In genomic region chr20:44355503-44356352, GRCh38 we compare ENCODE assay signal across 1 cellular context.
TF ChIP-seq lines count a peak whose summit lies in the region.

Gene HNF4A, plus strand, starts transcription at chr20:44355699. Its CDS starts 106 bp downstream, at chr20:44355805.

TF ChIP-seq in HepG2, 621 proteins besides CTCF, POLR2A, EP300 and RAD21 (continued from another document and continues in another):
- TF ChIP-seq ZSCAN25 (CRISPR knock-in tag; IDR thresholded peaks at IDR 0.05), result peak; percentile 79
- peak; percentile 17; the same call in 1 of the 2 replicates for TF ChIP-seq NR2F6 (IDR thresholded peaks at IDR 0.05)
- peak; percentile 66 for TF ChIP-seq NR2F6 (CRISPR knock-in tag; IDR thresholded peaks at IDR 0.05)
- TF ChIP-seq MYNN (CRISPR knock-in tag; IDR thresholded peaks at IDR 0.05; ENCODE audit: low read depth), result 0 out of 2 replicates have a peak, but pooled peaks have one; percentile 41
- peak; percentile 66; the same call in 1 of the 2 replicates for TF ChIP-seq TFDP2 (CRISPR knock-in tag; IDR thresholded peaks at IDR 0.05)
- peak; percentile 94 for TF ChIP-seq ZNF503 (CRISPR knock-in tag; IDR thresholded peaks at IDR 0.05)
- peak; percentile 61 for TF ChIP-seq PHF20 (CRISPR knock-in tag; IDR thresholded peaks at IDR 0.05)
- TF ChIP-seq ZNF253 (CRISPR knock-in tag; IDR thresholded peaks at IDR 0.05; ENCODE audit: borderline replicate concordance), result no peak; the same call in 1 of the 2 replicates
- no peak for TF ChIP-seq MAFK (conservative IDR thresholded peaks at IDR 0.05 in 1 of 2, IDR thresholded peaks at IDR 0.05 in 1 of 2; ENCODE audit: low read length in 2 of 2)
- peak; percentile 14 for TF ChIP-seq CREM (IDR thresholded peaks at IDR 0.05)
- TF ChIP-seq CREM (CRISPR knock-in tag; IDR thresholded peaks at IDR 0.05), result no peak
- no peak for TF ChIP-seq NPAS2 (CRISPR knock-in tag; IDR thresholded peaks at IDR 0.05; ENCODE audit: borderline replicate concordance)
- peak; percentile 85 for TF ChIP-seq KMT2B (CRISPR knock-in tag; IDR thresholded peaks at IDR 0.05)
- TF ChIP-seq EEA1 (CRISPR knock-in tag; IDR thresholded peaks at IDR 0.05; ENCODE audit: borderline replicate concordance), result peak; percentile 23; the same call in 1 of the 2 replicates
- TF ChIP-seq SOX6 (IDR thresholded peaks at IDR 0.05), result no peak
- peak; percentile 84 for TF ChIP-seq SOX6 (CRISPR knock-in tag; IDR thresholded peaks at IDR 0.05)
- peak; percentile 87; the same call in 1 of the 2 replicates for TF ChIP-seq ZHX1 (CRISPR knock-in tag; IDR thresholded peaks at IDR 0.05; ENCODE audit: low read depth)
- TF ChIP-seq ZBTB37 (CRISPR knock-in tag; IDR thresholded peaks at IDR 0.05), result peak; percentile 93; the same call in 1 of the 2 replicates
- TF ChIP-seq FOXP4 (CRISPR knock-in tag; IDR thresholded peaks at IDR 0.05), result peak; percentile 88
- peak; percentile 30; the same call in 1 of the 2 replicates for TF ChIP-seq RFX5 (IDR thresholded peaks at IDR 0.05; ENCODE audit: low read depth, low read length)
- peak; percentile 71 for TF ChIP-seq ZNF263 (CRISPR knock-in tag; IDR thresholded peaks at IDR 0.05)
- TF ChIP-seq RFX3 (CRISPR knock-in tag; IDR thresholded peaks at IDR 0.05), result peak; percentile 90
- no peak for TF ChIP-seq ZFP36 (IDR thresholded peaks at IDR 0.05; ENCODE audit: borderline replicate concordance, low read depth, low read length, partially characterized antibody)
- peak; percentile 79 for TF ChIP-seq ARID5B (CRISPR knock-in tag; IDR thresholded peaks at IDR 0.05)
- no peak for TF ChIP-seq SRSF4 (IDR thresholded peaks at IDR 0.05; ENCODE audit: low read depth, low read length, poor library complexity, severe bottlenecking)
- no peak for TF ChIP-seq TEAD2 (CRISPR knock-in tag; IDR thresholded peaks at IDR 0.05)
- peak; percentile 76; the same call in 1 of the 2 replicates for TF ChIP-seq AHDC1 (CRISPR knock-in tag; IDR thresholded peaks at IDR 0.05; ENCODE audit: borderline replicate concordance)
- 0 out of 2 replicates have a peak, but pooled peaks have one; percentile 12 for TF ChIP-seq ZNF703 (CRISPR knock-in tag; IDR thresholded peaks at IDR 0.05; ENCODE audit: borderline replicate concordance)
- peak; percentile 65; the same call in 1 of the 2 replicates for TF ChIP-seq ZNF574 (CRISPR knock-in tag; IDR thresholded peaks at IDR 0.05)
- peak; percentile 53; the same call in 1 of the 2 replicates for TF ChIP-seq ETV5 (CRISPR knock-in tag; IDR thresholded peaks at IDR 0.05; ENCODE audit: borderline replicate concordance)
- peak; percentile 33; the same call in 1 of the 2 replicates for TF ChIP-seq NFKBIZ (CRISPR knock-in tag; IDR thresholded peaks at IDR 0.05)
- no peak for TF ChIP-seq THYN1 (CRISPR knock-in tag; IDR thresholded peaks at IDR 0.05; ENCODE audit: borderline replicate concordance, low read depth)
- TF ChIP-seq ZNF773 (CRISPR knock-in tag; IDR thresholded peaks at IDR 0.05; ENCODE audit: borderline replicate concordance), result 0 out of 2 replicates have a peak, but pooled peaks have one; percentile 60
- TF ChIP-seq ZNF564 (CRISPR knock-in tag; IDR thresholded peaks at IDR 0.05), result 0 out of 2 replicates have a peak, but pooled peaks have one; percentile 20
- 0 out of 2 replicates have a peak, but pooled peaks have one; percentile 36 for TF ChIP-seq ZNF260 (CRISPR knock-in tag; IDR thresholded peaks at IDR 0.05; ENCODE audit: borderline replicate concordance, low read depth)
- peak; percentile 57 for TF ChIP-seq ZNF333 (CRISPR knock-in tag; IDR thresholded peaks at IDR 0.05; ENCODE audit: borderline replicate concordance)
